Comparison of ENCODE assay signal across 1 cellular context in the genomic region with DNA sequence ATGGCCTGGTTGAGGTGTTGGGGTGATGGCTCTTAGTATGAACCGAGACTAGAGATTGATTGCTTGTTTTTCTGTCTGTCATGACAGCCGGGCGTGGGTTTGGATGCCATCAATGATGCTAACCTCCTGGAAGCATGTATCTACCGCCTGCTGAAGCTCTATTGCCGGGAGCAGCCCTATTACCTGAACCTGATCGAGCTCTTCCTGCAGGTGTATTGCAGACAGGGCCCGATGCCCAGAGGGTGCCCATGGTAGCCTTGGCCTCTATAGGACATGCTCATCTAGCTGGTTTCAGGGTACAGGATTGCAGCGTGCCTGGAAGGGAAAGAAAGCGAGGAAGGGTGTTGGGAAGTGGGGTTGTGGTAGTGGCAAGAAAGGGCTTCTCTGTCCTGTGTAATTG.
A peak's percentile ranks its signal among the peaks of the same experiment; 100 is the strongest.
TF ChIP-seq lines count a peak whose summit lies in the region.

No MANE protein-coding gene starts in this region.

TF ChIP-seq in HepG2, 621 proteins besides CTCF, POLR2A, EP300 and RAD21:
- no peak for TF ChIP-seq TFDP2 (CRISPR knock-in tag; IDR thresholded peaks at IDR 0.05)
- no peak for TF ChIP-seq SETDB1 (CRISPR knock-in tag; IDR thresholded peaks at IDR 0.05; ENCODE audit: borderline replicate concordance)
- 0 out of 2 replicates have a peak, but pooled peaks have one; percentile 60 for TF ChIP-seq ZNF329 (CRISPR knock-in tag; IDR thresholded peaks at IDR 0.05; ENCODE audit: low read depth)
